Comparison of ENCODE assay signal across 17 cellular contexts in the genomic region with DNA sequence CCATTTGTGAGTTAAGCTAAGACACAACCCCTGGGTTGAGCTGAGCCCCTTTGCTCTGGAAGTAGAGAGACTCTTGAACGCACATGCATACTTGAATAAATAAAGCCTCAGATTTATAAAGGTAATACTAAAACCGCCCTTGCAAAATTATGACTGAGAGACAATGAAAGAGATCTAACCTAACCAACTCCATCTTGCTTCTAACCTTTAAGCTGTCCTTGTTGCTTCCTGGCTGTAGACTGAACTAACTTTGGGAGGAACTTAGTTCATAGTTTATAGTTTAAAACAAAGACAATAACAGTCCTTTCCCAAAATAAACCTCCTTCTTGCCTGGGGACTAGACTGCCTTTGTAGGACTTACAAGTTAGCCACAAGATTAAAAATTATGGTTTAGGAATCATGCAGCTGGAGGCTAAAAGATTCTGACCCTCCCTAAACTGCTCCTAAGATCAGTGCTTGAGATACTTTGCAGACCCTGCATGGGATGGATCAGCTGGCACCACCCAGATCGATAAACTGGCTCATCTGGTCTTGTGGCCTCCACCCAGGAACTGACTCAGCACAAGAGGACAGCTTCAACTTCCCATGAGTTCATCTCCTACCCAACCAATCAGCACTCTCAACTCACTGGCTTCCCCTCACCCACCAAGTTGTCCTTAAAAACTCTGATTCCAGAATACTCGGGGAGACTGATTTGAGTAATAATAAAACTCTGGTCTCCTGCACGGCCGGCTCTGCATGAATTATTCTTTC.
"Had no signal": no experiment of that assay in that cellular context is flagged by ENCODE, and none has a peak within 500 bp of the region (broad histone marks: within the 10 kb centered on the region; RNA-seq: fewer than 3 reads in every experiment).

No MANE protein-coding gene starts in this region.

- H3K4me1 ChIP-seq: thyroid gland had no signal

- H3K4me3 ChIP-seq: esophagus muscularis mucosa, thyroid gland had no signal

- H3K27ac ChIP-seq: esophagus muscularis mucosa, thyroid gland had no signal

- H3K36me3 ChIP-seq: esophagus muscularis mucosa, thyroid gland had no signal

- H3K4me3 Mint-ChIP-seq: activated B cell treated with CpG ODN at 0.5 μM for 24 hours; activated CD8-positive, alpha-beta T cell treated with anti-CD3 and anti-CD28 coated beads for 36 hours; activated naive CD4-positive, alpha-beta T cell treated with anti-CD3 and anti-CD28 coated beads, Interleukin-2, amount 10 ng/mL, durations not matched to agents 7 days and 5 days; activated naive CD8-positive, alpha-beta T cell treated with anti-CD3 and anti-CD28 coated beads, Interleukin-2, amount 50 U/mL, for 24 hours; activated T-cell treated with anti-CD3 and anti-CD28 coated beads, Interleukin-2, amount 50 U/mL, for 4 hours; natural killer cell treated with Interleukin-12 subunit alpha and Interleukin-12 subunit beta and Interleukin-15 and Interleukin-18, amount 100 ng/mL, for 72 hours had no signal

- H3K27me3 ChIP-seq: esophagus muscularis mucosa, thyroid gland had no signal

- H3K27ac Mint-ChIP-seq: activated B cell treated with CpG ODN at 0.5 μM for 24 hours; activated CD8-positive, alpha-beta T cell treated with anti-CD3 and anti-CD28 coated beads for 36 hours; activated naive CD4-positive, alpha-beta T cell treated with anti-CD3 and anti-CD28 coated beads, Interleukin-2, amount 10 ng/mL, durations not matched to agents 7 days and 5 days; activated naive CD8-positive, alpha-beta T cell treated with anti-CD3 and anti-CD28 coated beads, Interleukin-2, amount 50 U/mL, for 24 hours; natural killer cell treated with Interleukin-12 subunit alpha and Interleukin-12 subunit beta and Interleukin-15 and Interleukin-18, amount 100 ng/mL, for 72 hours had no signal

- H3K9me3 Mint-ChIP-seq: activated B cell treated with CpG ODN at 0.5 μM for 24 hours; activated CD8-positive, alpha-beta T cell treated with anti-CD3 and anti-CD28 coated beads for 36 hours; activated naive CD4-positive, alpha-beta T cell treated with anti-CD3 and anti-CD28 coated beads, Interleukin-2, amount 10 ng/mL, durations not matched to agents 7 days and 5 days; activated naive CD8-positive, alpha-beta T cell treated with anti-CD3 and anti-CD28 coated beads, Interleukin-2, amount 50 U/mL, for 24 hours; activated T-cell treated with anti-CD3 and anti-CD28 coated beads, Interleukin-2, amount 50 U/mL, for 4 hours; natural killer cell treated with Interleukin-12 subunit alpha and Interleukin-12 subunit beta and Interleukin-15 and Interleukin-18, amount 100 ng/mL, for 72 hours had no signal

- H3K9me3 ChIP-seq: esophagus muscularis mucosa, thyroid gland had no signal

- H3K4me1 Mint-ChIP-seq: activated naive CD4-positive, alpha-beta T cell treated with anti-CD3 and anti-CD28 coated beads, Interleukin-2, amount 10 ng/mL, durations not matched to agents 7 days and 5 days had no signal

- H3K36me3 Mint-ChIP-seq: activated naive CD4-positive, alpha-beta T cell treated with anti-CD3 and anti-CD28 coated beads, Interleukin-2, amount 10 ng/mL, durations not matched to agents 7 days and 5 days; natural killer cell treated with Interleukin-12 subunit alpha and Interleukin-12 subunit beta and Interleukin-15 and Interleukin-18, amount 100 ng/mL, for 72 hours had no signal

- DNase-seq: activated B cell treated with CpG ODN at 0.5 μM for 24 hours; activated CD4-positive, alpha-beta T cell treated with anti-CD3 and anti-CD28 coated beads for 4 hours; activated CD8-positive, alpha-beta T cell treated with anti-CD3 and anti-CD28 coated beads for 36 hours; activated naive CD4-positive, alpha-beta T cell treated with anti-CD3 and anti-CD28 coated beads, Interleukin-2, amount 10 ng/mL, durations not matched to agents 7 days and 5 days; activated naive CD8-positive, alpha-beta T cell treated with anti-CD3 and anti-CD28 coated beads, Interleukin-2, amount 50 U/mL, for 24 hours; activated T-cell treated with anti-CD3 and anti-CD28 coated beads, Interleukin-2, amount 50 U/mL, for 4 hours; aorta; cerebellar nuclear complex; cortex of kidney; nucleus accumbens; retina; stimulated activated CD4-positive, alpha-beta T cell treated with anti-CD3 and anti-CD28 coated beads, Interleukin-12 subunit alpha, Interleukin-12 subunit beta, amount 100 ng/mL, for 4 hours; stimulated activated CD4-positive, alpha-beta T cell treated with anti-CD3 and anti-CD28 coated beads, Interleukin-1b, Interleukin-23, amount 100 ng/mL, for 48 hours; stimulated activated naive CD4-positive, alpha-beta T cell treated with Interleukin-2 at 50 U/mL for 16 hours; thyroid gland had no signal

- H3K27me3 Mint-ChIP-seq: activated B cell treated with CpG ODN at 0.5 μM for 24 hours had no signal
